In the genomic region with DNA sequence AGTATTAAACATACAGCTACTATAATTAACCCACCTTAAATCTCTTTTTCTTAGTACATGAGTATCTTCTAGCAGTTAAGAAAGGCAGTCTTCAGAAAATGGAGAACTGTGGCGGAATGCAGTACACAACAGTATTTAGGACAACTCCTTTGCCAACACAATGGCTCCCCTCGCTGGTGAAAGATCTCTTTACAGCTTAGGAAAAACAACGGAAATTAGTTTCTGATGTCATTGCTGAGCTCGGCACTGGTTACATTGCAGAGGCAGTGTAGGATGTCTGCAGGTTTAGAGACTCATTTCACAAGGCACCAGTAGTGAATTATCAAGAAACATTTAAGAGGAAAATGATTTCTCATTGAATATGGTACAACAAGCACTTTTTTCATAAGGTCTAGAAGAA, we compare ENCODE assay signal across 8 cellular contexts. TPM values are rescaled to one million over a fixed set of nuclear protein-coding genes. Genes with fewer than 3 reads are reported as not detected.
DNase-seq lines count a peak whose midpoint lies in the region; ATAC-seq lines count a peak whose summit lies in the region.

No MANE protein-coding gene starts in this region.

- no peak overlapping the region for H3K4me3 Mint-ChIP-seq in activated CD4-positive, alpha-beta T cell treated with anti-CD3 and anti-CD28 coated beads for 36 hours
- H3K4me3 Mint-ChIP-seq in activated T-cell treated with anti-CD3 and anti-CD28 coated beads, Interleukin-2, amount 50 U/mL, for 72 hours, result no peak overlapping the region

- peak; percentile 84 for ATAC-seq in activated CD4-positive, alpha-beta T cell treated with anti-CD3 and anti-CD28 coated beads for 36 hours
- ATAC-seq in activated T-cell treated with anti-CD3 and anti-CD28 coated beads, Interleukin-2, amount 50 U/mL, for 72 hours (replicated peaks in 1 of 2), result peak; percentile 78 to 80
- ATAC-seq in left cardiac atrium, result peak; percentile 57 to 66
- no peak for ATAC-seq in HG02798 (IDR thresholded peaks at IDR 0.05; ENCODE audit: poor library complexity, unreplicated experiment)

- intact Hi-C loops in activated CD4-positive, alpha-beta T cell treated with anti-CD3 and anti-CD28 coated beads for 36 hours (cut with DNase I, micrococcal nuclease), result loop anchor here (1.0 to 10.0 kb wide), 7 partner anchors 42 to 297 kb away; partner anchors contain the start of genes C10orf143 (in 2 of the 2), GLRX3 (in 2 of the 2) and EBF3 (in 1 of the 2)
- intact Hi-C loops in left cardiac atrium (cut with DNase I), result no loop called here

- H3K4me1 Mint-ChIP-seq in activated CD4-positive, alpha-beta T cell treated with anti-CD3 and anti-CD28 coated beads for 36 hours, result peaks cover 14% of the 10 kb centered on the region
- H3K4me1 Mint-ChIP-seq in activated T-cell treated with anti-CD3 and anti-CD28 coated beads, Interleukin-2, amount 50 U/mL, for 72 hours (ENCODE audit: low read depth), result peaks cover 11% of the 10 kb centered on the region

- CTCF ChIA-PET in activated CD4-positive, alpha-beta T cell treated with anti-CD3 and anti-CD28 coated beads for 36 hours (lab: Charles Lee), result interaction anchor here (0.6 to 1.6 kb wide), 10 partner anchors 32 to 355 kb away, joined by 3 to 8 read pairs (median 4); partner anchors contain the start of gene C10orf143

- POLR2A ChIA-PET in activated CD4-positive, alpha-beta T cell treated with anti-CD3 and anti-CD28 coated beads for 36 hours (lab: Charles Lee), result no interaction called here

- DNase-seq in activated CD4-positive, alpha-beta T cell treated with anti-CD3 and anti-CD28 coated beads for 36 hours, result peak; percentile 70
- DNase-seq in activated CD4-positive, alpha-beta T cell treated with anti-CD3 and anti-CD28 coated beads for 1 hour, result no peak
- DNase-seq in NAMALWA (ENCODE audit: low spot score) (peak; percentile 52), left cardiac atrium (no peak), HuH-7.5 (ENCODE audit: low spot score) (no peak)
- DNase-seq in activated T-cell treated with anti-CD3 and anti-CD28 coated beads, Interleukin-2, amount 50 U/mL, for 72 hours, result peak; percentile 44
- peak; percentile 28 for DNase-seq in stimulated activated CD4-positive, alpha-beta T cell treated with anti-CD3 and anti-CD28 coated beads, Interleukin-2, amount 100 ng/mL, for 4 hours (ENCODE audit: low read depth)

- peak overlapping the region; percentile 59 for H3K27ac Mint-ChIP-seq in activated CD4-positive, alpha-beta T cell treated with anti-CD3 and anti-CD28 coated beads for 36 hours
- peak overlapping the region; percentile 55 for H3K27ac Mint-ChIP-seq in activated T-cell treated with anti-CD3 and anti-CD28 coated beads, Interleukin-2, amount 50 U/mL, for 72 hours

- no peaks in the 10 kb centered on the region for H3K27me3 Mint-ChIP-seq in activated CD4-positive, alpha-beta T cell treated with anti-CD3 and anti-CD28 coated beads for 36 hours
- no peaks in the 10 kb centered on the region for H3K27me3 Mint-ChIP-seq in activated T-cell treated with anti-CD3 and anti-CD28 coated beads, Interleukin-2, amount 50 U/mL, for 72 hours (ENCODE audit: low read depth)

- H3K36me3 Mint-ChIP-seq in activated CD4-positive, alpha-beta T cell treated with anti-CD3 and anti-CD28 coated beads for 36 hours (ENCODE audit: low read depth), result peaks cover 45% of the 10 kb centered on the region
- H3K36me3 Mint-ChIP-seq in activated T-cell treated with anti-CD3 and anti-CD28 coated beads, Interleukin-2, amount 50 U/mL, for 72 hours (ENCODE audit: insufficient read depth in 2 of 2), result peaks cover 3 to 9% of the 10 kb centered on the region in 2 donors

- no peaks in the 10 kb centered on the region for H3K9me3 Mint-ChIP-seq in activated CD4-positive, alpha-beta T cell treated with anti-CD3 and anti-CD28 coated beads for 36 hours (ENCODE audit: low read depth)
- no peaks in the 10 kb centered on the region for H3K9me3 Mint-ChIP-seq in activated T-cell treated with anti-CD3 and anti-CD28 coated beads, Interleukin-2, amount 50 U/mL, for 72 hours

RNA-seq across cellular contexts. Expression of gene GLRX3, which starts 43.4 kb away (rescaled TPM):
- 100 to 1,000 TPM; 117 to 123 TPM for total RNA-seq in activated CD4-positive, alpha-beta T cell treated with anti-CD3 and anti-CD28 coated beads for 36 hours
- total RNA-seq in activated T-cell treated with anti-CD3 and anti-CD28 coated beads, Interleukin-2, amount 50 U/mL, for 72 hours, result 10 to 100 TPM; 58.5 to 69.3 TPM
- total RNA-seq in left cardiac atrium, result 10 to 100 TPM; 53.5 to 67.1 TPM

Comparison
In these comparisons a context has a peak if more than half of its experiments do, and no peak if none do; other contexts are left out.
1. DNase-seq: peak in activated CD4-positive, alpha-beta T cell treated with anti-CD3 and anti-CD28 coated beads for 36 hours (single experiment), NAMALWA (single experiment), activated T-cell treated with anti-CD3 and anti-CD28 coated beads, Interleukin-2, amount 50 U/mL, for 72 hours (2 of 2) and stimulated activated CD4-positive, alpha-beta T cell treated with anti-CD3 and anti-CD28 coated beads, Interleukin-2, amount 100 ng/mL, for 4 hours (single experiment); none in activated CD4-positive, alpha-beta T cell treated with anti-CD3 and anti-CD28 coated beads for 1 hour (single experiment), left cardiac atrium (single experiment) and HuH-7.5 (single experiment).
2. intact Hi-C loops: an anchor here in activated CD4-positive, alpha-beta T cell treated with anti-CD3 and anti-CD28 coated beads for 36 hours (1.0 to 10.0 kb wide); none called in left cardiac atrium.